Comparison of ENCODE assay signal across 8 cellular contexts in the genomic region with DNA sequence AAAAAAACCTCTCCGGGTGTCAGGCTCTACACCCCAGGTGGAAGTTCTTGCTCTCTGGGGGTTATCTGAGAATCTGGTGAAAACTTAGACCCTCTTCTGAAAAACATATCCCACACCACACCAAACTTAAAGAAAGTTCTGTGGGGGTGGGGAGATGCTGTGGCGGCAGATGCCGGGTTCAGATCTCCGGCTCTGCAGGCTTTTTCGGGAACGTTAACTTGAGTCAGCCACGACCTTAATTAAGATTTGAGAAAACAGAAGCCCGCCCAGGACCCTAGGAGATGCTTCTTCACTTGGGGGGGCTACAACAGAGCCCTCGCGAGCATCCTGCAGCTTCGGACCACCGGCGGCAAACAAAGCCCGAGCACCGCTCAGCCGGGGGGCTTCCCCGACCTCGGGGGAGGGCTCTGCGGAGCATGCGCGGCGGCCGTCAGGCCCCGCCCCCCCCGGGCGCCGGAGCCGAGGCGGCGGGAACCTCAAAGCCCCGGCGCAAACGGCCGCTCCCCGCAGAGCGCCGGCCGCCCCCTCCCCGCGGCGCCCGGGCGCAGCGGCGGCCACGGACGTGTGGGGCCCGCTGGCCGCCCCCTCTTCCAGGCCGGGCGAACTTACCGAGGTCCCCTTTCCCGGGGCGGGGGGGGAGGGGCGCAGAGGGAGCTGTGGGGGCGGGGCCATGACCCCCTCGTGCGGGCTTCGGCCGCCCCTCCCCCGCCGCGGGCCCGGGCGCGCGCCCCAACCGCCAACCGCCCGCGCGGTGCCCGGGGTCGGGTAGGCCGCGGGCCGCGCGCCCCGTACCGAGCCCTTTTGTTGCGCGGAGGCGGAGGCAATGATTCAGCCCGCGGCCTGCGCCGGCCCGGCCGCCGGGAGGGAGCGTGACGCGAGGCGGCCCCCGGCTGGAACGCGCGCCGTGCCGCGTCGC. TPM values are rescaled to one million over a fixed set of nuclear protein-coding genes. Genes with fewer than 3 reads are reported as not detected.
DNase-seq lines count a peak whose midpoint lies in the region; ATAC-seq and TF ChIP-seq lines count a peak whose summit lies in the region.

No MANE protein-coding gene starts in this region.

- H3K27me3 Mint-ChIP-seq in GM23338 (ENCODE audit: insufficient read depth, low read depth, poor library complexity) (peaks cover 28% of the 10 kb centered on the region), mesothelial cell of epicardium (ENCODE audit: low read depth) (peaks cover 6% of the 10 kb centered on the region)
- no peaks in the 10 kb centered on the region for H3K27me3 Mint-ChIP-seq in activated CD8-positive, alpha-beta T cell treated with anti-CD3 and anti-CD28 coated beads, Interleukin-2, amount 10 ng/mL, durations not matched to agents 7 days and 5 days (ENCODE audit: low read depth)
- no peaks in the 10 kb centered on the region for H3K27me3 Mint-ChIP-seq in effector memory CD8-positive, alpha-beta T cell

- H3K27me3 ChIP-seq in GM23338 (ENCODE audit: insufficient read depth), result peaks cover 9% of the 10 kb centered on the region

- H3K4me1 ChIP-seq in ES-I3 (ENCODE audit: insufficient read depth, low read length) (peaks cover 43% of the 10 kb centered on the region), GM23338 (ENCODE audit: insufficient read depth) (peaks cover 66% of the 10 kb centered on the region)

- peak; percentile 1; the same call in 1 of the 3 replicates for ATAC-seq in GM23338
- ATAC-seq in activated CD8-positive, alpha-beta T cell treated with anti-CD3 and anti-CD28 coated beads, Interleukin-2, amount 10 ng/mL, durations not matched to agents 7 days and 5 days, result peak; percentile 38
- ATAC-seq in effector memory CD8-positive, alpha-beta T cell (replicated peaks), result peak; percentile 27
- ATAC-seq in GM21447 (IDR thresholded peaks at IDR 0.05; ENCODE audit: unreplicated experiment), result no peak

- H3K36me3 ChIP-seq in ES-I3 (ENCODE audit: insufficient read depth, low read length) (peaks cover 18% of the 10 kb centered on the region; the same call in 1 of the 2 replicates), GM23338 (ENCODE audit: insufficient read depth) (peaks cover 10% of the 10 kb centered on the region)

- peaks cover 66% of the 10 kb centered on the region for H3K4me1 Mint-ChIP-seq in GM23338
- peaks cover 54% of the 10 kb centered on the region for H3K4me1 Mint-ChIP-seq in activated CD8-positive, alpha-beta T cell treated with anti-CD3 and anti-CD28 coated beads, Interleukin-2, amount 10 ng/mL, durations not matched to agents 7 days and 5 days (ENCODE audit: low read depth)
- peaks cover 36 to 41% of the 10 kb centered on the region in 2 donors for H3K4me1 Mint-ChIP-seq in effector memory CD8-positive, alpha-beta T cell (ENCODE audit: low read depth in 2 of 2)
- H3K4me1 Mint-ChIP-seq in mesothelial cell of epicardium, result peaks cover 41% of the 10 kb centered on the region

- H3K9me3 Mint-ChIP-seq in GM23338 (peaks cover 5% of the 10 kb centered on the region; the same call in 1 of the 3 replicates), mesothelial cell of epicardium (no peaks in the 10 kb centered on the region)
- H3K9me3 Mint-ChIP-seq in activated CD8-positive, alpha-beta T cell treated with anti-CD3 and anti-CD28 coated beads, Interleukin-2, amount 10 ng/mL, durations not matched to agents 7 days and 5 days (ENCODE audit: insufficient read depth), result no peaks in the 10 kb centered on the region
- no peaks in the 10 kb centered on the region for H3K9me3 Mint-ChIP-seq in effector memory CD8-positive, alpha-beta T cell

- peak overlapping the region; percentile 96 for H3K4me2 ChIP-seq in GM23338

- peak overlapping the region; percentile 86 for H3K4me3 ChIP-seq in GM23338

- H3K36me3 Mint-ChIP-seq in GM23338 (ENCODE audit: low read depth) (peaks cover 60% of the 10 kb centered on the region), mesothelial cell of epicardium (peaks cover 3% of the 10 kb centered on the region)
- H3K36me3 Mint-ChIP-seq in activated CD8-positive, alpha-beta T cell treated with anti-CD3 and anti-CD28 coated beads, Interleukin-2, amount 10 ng/mL, durations not matched to agents 7 days and 5 days (ENCODE audit: low read depth), result peaks cover 42% of the 10 kb centered on the region
- peaks cover 41% of the 10 kb centered on the region for H3K36me3 Mint-ChIP-seq in effector memory CD8-positive, alpha-beta T cell (ENCODE audit: insufficient read depth)

- H3K9ac ChIP-seq in ES-I3 (ENCODE audit: low read depth, low read length), result peak overlapping the region; percentile 99

- H3K79me2 ChIP-seq in GM23338 (replicated peaks; ENCODE audit: insufficient read depth), result peaks cover 69% of the 10 kb centered on the region

- peak; percentile 66 for DNase-seq in GM23338 (ENCODE audit: low spot score)
- DNase-seq in NCI-H1092 (lab: John Stamatoyannopoulos, UW), result peak; percentile 34
- peak; percentile 55 for DNase-seq in activated CD8-positive, alpha-beta T cell treated with anti-CD3 and anti-CD28 coated beads, Interleukin-2, amount 10 ng/mL, durations not matched to agents 7 days and 5 days
- peak; percentile 25 to 37 (median 35) for DNase-seq in effector memory CD8-positive, alpha-beta T cell
- peak; percentile 54 to 58 for DNase-seq in mesothelial cell of epicardium (ENCODE audit: low spot score in 2 of 2, unreplicated experiment in 2 of 2)
- DNase-seq in stimulated activated CD8-positive, alpha-beta memory T cell treated with anti-CD3 and anti-CD28 coated beads, Interleukin-4, amount 100 ng/mL, for 24 hours (ENCODE audit: low read depth), result peak; percentile 47

- H3K4me3 Mint-ChIP-seq in GM23338, result peak overlapping the region; percentile 83
- peak overlapping the region; percentile 80 for H3K4me3 Mint-ChIP-seq in activated CD8-positive, alpha-beta T cell treated with anti-CD3 and anti-CD28 coated beads, Interleukin-2, amount 10 ng/mL, durations not matched to agents 7 days and 5 days
- H3K4me3 Mint-ChIP-seq in effector memory CD8-positive, alpha-beta T cell, result peak overlapping the region; percentile 75 to 76
- H3K4me3 Mint-ChIP-seq in mesothelial cell of epicardium, result peak overlapping the region; percentile 73

- H3K27ac ChIP-seq in GM23338 (ENCODE audit: low read depth), result peak overlapping the region; percentile 85

- TF ChIP-seq CTCF in GM23338 (conservative IDR thresholded peaks at IDR 0.05; ENCODE audit: low read depth in 2 of 2), result no peak
- no peak for TF ChIP-seq CTCF in mesothelial cell of epicardium (IDR thresholded peaks at IDR 0.05; ENCODE audit: unreplicated experiment)

- CTCF ChIA-PET in activated CD8-positive, alpha-beta T cell treated with anti-CD3 and anti-CD28 coated beads, Interleukin-2, amount 10 ng/mL, durations not matched to agents 7 days and 5 days (lab: Charles Lee), result interaction anchor here (1.7 kb wide), 1 partner anchor 18 kb away, joined by 4 read pairs; no protein-coding TSS in a partner anchor

- no peaks in the 10 kb centered on the region for H3K9me2 ChIP-seq in GM23338 (ENCODE audit: insufficient read depth)

- H2AFZ ChIP-seq in GM23338, result no peak overlapping the region

- H3K9me3 ChIP-seq in ES-I3 (ENCODE audit: control insufficient read depth, insufficient read depth, low read length), result no peaks in the 10 kb centered on the region

- POLR2A ChIA-PET in activated CD8-positive, alpha-beta T cell treated with anti-CD3 and anti-CD28 coated beads, Interleukin-2, amount 10 ng/mL, durations not matched to agents 7 days and 5 days (lab: Charles Lee), result interaction anchor here (1.4 kb wide), 2 partner anchors 9 to 384 kb away, joined by 4 to 5 read pairs; a partner anchor contains a TSS

- H4K20me1 ChIP-seq in GM23338 (replicated peaks; ENCODE audit: insufficient read depth), result peaks cover 27% of the 10 kb centered on the region

- peaks cover 46% of the 10 kb centered on the region for H3F3A ChIP-seq in GM23338 (replicated peaks; ENCODE audit: low read depth)

- H3K27ac Mint-ChIP-seq in GM23338, result peak overlapping the region; percentile 90
- H3K27ac Mint-ChIP-seq in activated CD8-positive, alpha-beta T cell treated with anti-CD3 and anti-CD28 coated beads, Interleukin-2, amount 10 ng/mL, durations not matched to agents 7 days and 5 days, result peak overlapping the region; percentile 60
- peak overlapping the region; percentile 25 to 83 for H3K27ac Mint-ChIP-seq in effector memory CD8-positive, alpha-beta T cell
- H3K27ac Mint-ChIP-seq in mesothelial cell of epicardium, result peak overlapping the region; percentile 71

TF ChIP-seq in GM23338, 12 proteins besides CTCF, POLR2A, EP300 and RAD21 (continues in another document):
- TF ChIP-seq POLR2AphosphoS5 (IDR thresholded peaks at IDR 0.05; ENCODE audit: low read depth), result no peak; the same call in 1 of the 2 replicates
- TF ChIP-seq, protein P1, sequence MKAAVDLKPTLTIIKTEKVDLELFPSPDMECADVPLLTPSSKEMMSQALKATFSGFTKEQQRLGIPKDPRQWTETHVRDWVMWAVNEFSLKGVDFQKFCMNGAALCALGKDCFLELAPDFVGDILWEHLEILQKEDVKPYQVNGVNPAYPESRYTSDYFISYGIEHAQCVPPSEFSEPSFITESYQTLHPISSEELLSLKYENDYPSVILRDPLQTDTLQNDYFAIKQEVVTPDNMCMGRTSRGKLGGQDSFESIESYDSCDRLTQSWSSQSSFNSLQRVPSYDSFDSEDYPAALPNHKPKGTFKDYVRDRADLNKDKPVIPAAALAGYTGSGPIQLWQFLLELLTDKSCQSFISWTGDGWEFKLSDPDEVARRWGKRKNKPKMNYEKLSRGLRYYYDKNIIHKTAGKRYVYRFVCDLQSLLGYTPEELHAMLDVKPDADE (IDR thresholded peaks at IDR 0.05), result no peak
- TF ChIP-seq JUNB (IDR thresholded peaks at IDR 0.05; ENCODE audit: unreplicated experiment), result no peak
- no peak for TF ChIP-seq ZNF114 (CRISPR knock-in tag; IDR thresholded peaks at IDR 0.05)
- no peak for TF ChIP-seq ZNF331 (CRISPR knock-in tag; IDR thresholded peaks at IDR 0.05; ENCODE audit: low read depth)

RNA-seq across cellular contexts. Expression of a gene that starts 2.0 kb away (rescaled TPM):
- total RNA-seq in GM23338 (2014; rRNA removed; shearing (Covaris generic)), result 367 and 386 TPM in 2 replicates
- polyA plus RNA-seq in GM23338 (2016; fragmentation: Nextera tagmentation; extraction: Ambion mirVana), result 97.1 and 99.3 TPM in 2 replicates
- total RNA-seq in activated CD8-positive, alpha-beta T cell treated with anti-CD3 and anti-CD28 coated beads, Interleukin-2, amount 10 ng/mL, durations not matched to agents 7 days and 5 days, result 100 to 1,000 TPM; 151 to 152 TPM
- total RNA-seq in mesothelial cell of epicardium, result 155 to 164 TPM (median 159 TPM) in 3 replicates
